ENCODE assay signal across 1 cellular context in genomic region chr16:11191665-11192064, GRCh38.
A peak's percentile ranks its signal among the peaks of the same experiment; 100 is the strongest.
TF ChIP-seq lines count a peak whose summit lies in the region.

No MANE protein-coding gene starts in this region.

TF ChIP-seq in HEK293, 187 proteins besides CTCF, POLR2A, EP300 and RAD21 (continued from another document):
- TF ChIP-seq ZBTB10 (tag by site-specific recombination; IDR thresholded peaks at IDR 0.05) (no peak), KLF17 (tag by site-specific recombination; IDR thresholded peaks at IDR 0.05) (0 out of 2 replicates have a peak, but pooled peaks have one; percentile 31), ZNF280C (tag by site-specific recombination; IDR thresholded peaks at IDR 0.05) (no peak), ZNF133 (tag by site-specific recombination; IDR thresholded peaks at IDR 0.05) (no peak), ZNF221 (tag by site-specific recombination; IDR thresholded peaks at IDR 0.05; ENCODE audit: borderline replicate concordance) (no peak), ZNF629 (tag by site-specific recombination; IDR thresholded peaks at IDR 0.05) (no peak), ZNF214 (tag by site-specific recombination; IDR thresholded peaks at IDR 0.05; ENCODE audit: borderline replicate concordance) (no peak), WT1 (tag by site-specific recombination; IDR thresholded peaks at IDR 0.05) (peak; percentile 73; the same call in 1 of the 2 replicates), ZNF211 (tag by site-specific recombination; IDR thresholded peaks at IDR 0.05; ENCODE audit: low read depth) (no peak), ZNF184 (tag by site-specific recombination; IDR thresholded peaks at IDR 0.05) (no peak)
